In genomic region chr6:41970436-41970846, GRCh38 we compare ENCODE assay signal across 9 cellular contexts. TPM values are rescaled to one million over a fixed set of nuclear protein-coding genes. Genes with fewer than 3 reads are reported as not detected.
A peak's percentile ranks its signal among the peaks of the same experiment; 100 is the strongest.
DNase-seq lines count a peak whose midpoint lies in the region; TF ChIP-seq lines count a peak whose summit lies in the region.
"Had no signal": no experiment of that assay in that cellular context is flagged by ENCODE, and none has a peak within 500 bp of the region (broad histone marks: within the 10 kb centered on the region; RNA-seq: fewer than 3 reads in every experiment).

No MANE protein-coding gene starts in this region.

- TF ChIP-seq CTCF in type B pancreatic cell (conservative IDR thresholded peaks at IDR 0.05): no peak

- peaks cover 18% of the 10 kb centered on the region for H3K4me1 Mint-ChIP-seq in type B pancreatic cell (ENCODE audit: unreplicated experiment)

- H3K27ac Mint-ChIP-seq in type B pancreatic cell: peak overlapping the region; percentile 35

- no peaks in the 10 kb centered on the region for H3K9me3 Mint-ChIP-seq in type B pancreatic cell

- no peak overlapping the region for H3K4me3 ChIP-seq in H7 (ENCODE audit: insufficient read depth, low read depth, low read length)
- H3K4me3 ChIP-seq: heart right ventricle had no signal

- no peak overlapping the region for H3K4me3 Mint-ChIP-seq in type B pancreatic cell

- H3K36me3 Mint-ChIP-seq in type B pancreatic cell: no peaks in the 10 kb centered on the region

- H3K36me3 ChIP-seq in H7 (replicated peaks; ENCODE audit: control insufficient read depth, insufficient read depth, low read length): no peaks in the 10 kb centered on the region

- no peaks in the 10 kb centered on the region for H3K27me3 Mint-ChIP-seq in type B pancreatic cell

- peak; percentile 26 for DNase-seq in activated gamma-delta T cell treated with anti-CD3 and anti-CD28 coated beads, Interleukin-2, amount 50 U/mL, for 16 hours (ENCODE audit: low read depth)
- DNase-seq in activated gamma-delta T cell treated with Interleukin-2 at 50 U/mL for 16 hours (no peak), mesenteric fat pad (ENCODE audit: low spot score) (peak; percentile 18), type B pancreatic cell (ENCODE audit: extremely low spot score, unreplicated experiment) (no peak), dedifferentiated amniotic fluid mesenchymal stem cell (ENCODE audit: extremely low spot score) (no peak), H7 (no peak)
- peak; percentile 38 for DNase-seq in activated T-helper 9 cell treated with anti-CD3 and anti-CD28 coated beads, Interleukin-2, amount 50 U/mL, for 16 hours (ENCODE audit: low read depth)
- DNase-seq in effector CD8-positive, alpha-beta T cell (lab: John Stamatoyannopoulos, UW): no peak
- DNase-seq: heart right ventricle had no signal

- no peaks in the 10 kb centered on the region for H3K27me3 ChIP-seq in H7 (ENCODE audit: control insufficient read depth, insufficient read depth, low read length)
- H3K27me3 ChIP-seq: heart right ventricle had no signal

RNA-seq across cellular contexts. Expression of gene CCND3, which starts 28.8 kb away (rescaled TPM):
- total RNA-seq in mesenteric fat pad (104 TPM), type B pancreatic cell (ENCODE audit: low replicate concordance) (60.4 and 172 TPM in 2 replicates)
- total RNA-seq in H7 (2014; rRNA removed; shearing (Covaris generic)): 27.7 and 36.4 TPM in 2 replicates

RNA-seq across cellular contexts. Expression of gene BYSL, which starts 49.1 kb away (rescaled TPM):
- total RNA-seq in mesenteric fat pad (31.1 TPM), type B pancreatic cell (ENCODE audit: low replicate concordance) (32.3 and 36.5 TPM in 2 replicates)
- 34.6 and 43.2 TPM in 2 replicates for total RNA-seq in H7 (2014; rRNA removed; shearing (Covaris generic))

RNA-seq across cellular contexts. Expression of gene MED20, which starts 49.5 kb away (rescaled TPM):
- total RNA-seq in mesenteric fat pad (16.5 TPM), type B pancreatic cell (ENCODE audit: low replicate concordance) (31.8 and 35.7 TPM in 2 replicates)
- 42.2 and 52.5 TPM in 2 replicates for total RNA-seq in H7 (2014; rRNA removed; shearing (Covaris generic))

Comparison
In these comparisons a context has a peak if more than half of its experiments do, and no peak if none do; other contexts are left out.
1. DNase-seq: peak in activated gamma-delta T cell treated with anti-CD3 and anti-CD28 coated beads, Interleukin-2, amount 50 U/mL, for 16 hours (single experiment), activated T-helper 9 cell treated with anti-CD3 and anti-CD28 coated beads, Interleukin-2, amount 50 U/mL, for 16 hours (single experiment) and mesenteric fat pad (single experiment); none in activated gamma-delta T cell treated with Interleukin-2 at 50 U/mL for 16 hours (single experiment), type B pancreatic cell (single experiment), dedifferentiated amniotic fluid mesenchymal stem cell (single experiment), H7 (single experiment) and effector CD8-positive, alpha-beta T cell (single experiment).